Comparison of ENCODE assay signal across 12 cellular contexts in the genomic region with DNA sequence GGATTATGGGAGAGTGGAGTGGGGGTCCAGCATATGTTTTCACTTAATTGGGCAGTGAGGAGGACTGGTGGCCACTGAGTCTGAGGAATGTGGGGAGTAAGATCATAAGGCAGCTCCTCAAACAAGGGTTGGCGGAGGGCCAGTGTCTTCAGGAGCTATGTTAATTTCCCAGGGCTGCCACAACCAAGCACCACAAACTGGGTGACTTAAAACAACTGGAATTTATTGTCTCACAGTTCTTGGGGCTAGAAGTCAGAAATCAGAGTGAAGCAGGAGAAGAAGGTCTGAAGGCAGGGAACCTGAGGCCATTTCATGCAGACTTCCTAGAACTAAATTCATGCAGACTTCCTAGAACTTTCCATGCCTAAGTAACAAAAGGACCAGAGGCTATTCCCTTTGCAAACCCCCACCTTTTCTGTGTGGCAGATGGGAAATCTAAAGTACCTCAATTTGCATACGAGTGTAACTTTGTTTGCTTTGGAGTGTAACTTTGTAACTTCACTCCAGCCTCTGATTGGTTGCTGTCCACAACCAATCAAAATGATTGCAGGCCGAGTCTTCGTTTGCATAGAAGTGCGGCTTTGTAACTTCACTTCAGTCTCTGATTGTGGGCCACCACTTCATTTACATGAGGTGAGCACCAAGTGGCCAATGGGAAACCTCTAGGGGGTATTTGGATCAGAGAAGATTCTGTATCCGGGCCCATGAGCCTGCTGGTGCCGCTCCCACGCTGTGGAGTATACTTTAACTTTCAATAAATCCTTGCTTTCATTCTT. TPM values are rescaled to one million over a fixed set of nuclear protein-coding genes. Genes with fewer than 3 reads are reported as not detected.
A peak's percentile ranks its signal among the peaks of the same experiment; 100 is the strongest.
DNase-seq lines count a peak whose midpoint lies in the region; ATAC-seq, FAIRE-seq and TF ChIP-seq lines count a peak whose summit lies in the region.
"Had no signal": no experiment of that assay in that cellular context is flagged by ENCODE, and none has a peak within 500 bp of the region (broad histone marks: within the 10 kb centered on the region; RNA-seq: fewer than 3 reads in every experiment).

No MANE protein-coding gene starts in this region.

- H3K4me2 ChIP-seq in keratinocyte (ENCODE audit: control insufficient read depth, extremely low read depth, insufficient read depth, low read depth, low read length), result no peak overlapping the region

- intact Hi-C loops in ascending aorta (cut with DNase I), result loop anchor here (2.0 to 10.0 kb wide), 2 partner anchors 22 to 104 kb away; a partner anchor contains a TSS

- H4K20me1 ChIP-seq in keratinocyte (ENCODE audit: control insufficient read depth, extremely low read depth, insufficient read depth, low read length), result no peaks in the 10 kb centered on the region

- peak; percentile 81 for DNase-seq in AG08395 (ENCODE audit: low spot score)
- DNase-seq in HT1080 (ENCODE audit: low read depth), result peak; percentile 91
- DNase-seq in ascending aorta (ENCODE audit: low spot score in 2 of 2), result no peak
- DNase-seq in keratinocyte (ENCODE audit: low read depth, low spot score), result peak; percentile 49
- no peak for DNase-seq in effector memory CD8-positive, alpha-beta T cell
- DNase-seq in RWPE1 (ENCODE audit: low spot score), result no peak
- no peak for DNase-seq in DMS79 treated with DMSO at 0.1 percent for 48 hours (lab: John Stamatoyannopoulos, UW)
- DNase-seq: NCI-H1092, WERI-Rb-1 had no signal

- no peaks in the 10 kb centered on the region for H3K9me1 ChIP-seq in keratinocyte (ENCODE audit: control insufficient read depth, extremely low read depth, insufficient read depth, low read length)

- H3K4me1 ChIP-seq in ascending aorta (no peaks in the 10 kb centered on the region), keratinocyte (ENCODE audit: control insufficient read depth, extremely low read depth, insufficient read depth, low read length) (peaks cover 20% of the 10 kb centered on the region)

- no peak for ATAC-seq in effector memory CD8-positive, alpha-beta T cell (replicated peaks)
- ATAC-seq in HG02610 (IDR thresholded peaks at IDR 0.05; ENCODE audit: unreplicated experiment), result no peak

- H3K27ac ChIP-seq in ascending aorta (peak overlapping the region; percentile 35 to 54), keratinocyte (ENCODE audit: control insufficient read depth, insufficient read depth, low read length) (no peak overlapping the region), RWPE1 (no peak overlapping the region)
- H3K27ac ChIP-seq: C4-2B, vagina, WERI-Rb-1 had no signal

- H3K79me2 ChIP-seq in keratinocyte (ENCODE audit: control insufficient read depth, insufficient read depth, low read length), result no peaks in the 10 kb centered on the region

- no peaks in the 10 kb centered on the region for H3K9me3 Mint-ChIP-seq in effector memory CD8-positive, alpha-beta T cell

- no peak overlapping the region for H3K27ac Mint-ChIP-seq in effector memory CD8-positive, alpha-beta T cell

- dilution Hi-C loops in keratinocyte (cut with MboI; ENCODE audit: extremely low pct_ligation_motif_present, low sequenced_read_pairs), result no loop called here

- H3K27me3 ChIP-seq in ascending aorta, result no peaks in the 10 kb centered on the region
- no peaks in the 10 kb centered on the region for H3K27me3 ChIP-seq in keratinocyte (ENCODE audit: control insufficient read depth, extremely low read depth, insufficient read depth, low read length)
- H3K27me3 ChIP-seq: vagina had no signal

- peaks cover 20 to 25% of the 10 kb centered on the region in 2 donors for H3K27me3 Mint-ChIP-seq in effector memory CD8-positive, alpha-beta T cell

- no peak overlapping the region for H3K4me3 Mint-ChIP-seq in effector memory CD8-positive, alpha-beta T cell

- H3K4me3 ChIP-seq in ascending aorta, result peak overlapping the region in 1 of 2 donors; percentile 30
- no peak overlapping the region for H3K4me3 ChIP-seq in keratinocyte (ENCODE audit: control insufficient read depth in 2 of 3, extremely low read depth in 1 of 3, insufficient read depth in 2 of 3, low read depth in 1 of 3, low read length in 3 of 3)
- H3K4me3 ChIP-seq: vagina had no signal

- TF ChIP-seq CTCF in ascending aorta (IDR thresholded peaks at IDR 0.05) (no peak), keratinocyte (optimal IDR thresholded peaks at IDR 0.05 in 1 of 3, IDR thresholded peaks at IDR 0.05 in 1 of 3, conservative IDR thresholded peaks at IDR 0.05 in 1 of 3; ENCODE audit: extremely low read depth in 1 of 3, insufficient read depth in 2 of 3, low read length in 3 of 3) (no peak), RWPE1 (conservative IDR thresholded peaks at IDR 0.05; ENCODE audit: low read depth) (no peak)

- POLR2A ChIA-PET in RWPE1 (lab: Yijun Ruan, JAX; ENCODE audit: low non-redundant PET), result interaction anchor here (0.7 kb wide), 1 partner anchor 101 kb away, joined by 3 read pairs; no protein-coding TSS in a partner anchor

- H3K4me1 Mint-ChIP-seq in effector memory CD8-positive, alpha-beta T cell (ENCODE audit: low read depth in 2 of 2), result peaks cover 0 to 3% of the 10 kb centered on the region in 2 donors

- FAIRE-seq in keratinocyte (lab: Jason Lieb, UNC), result peak; percentile 62

- H3K9me3 ChIP-seq in ascending aorta (no peaks in the 10 kb centered on the region), keratinocyte (ENCODE audit: control insufficient read depth, low read depth, low read length) (no peaks in the 10 kb centered on the region)
- H3K9me3 ChIP-seq: vagina had no signal

- H3K9ac ChIP-seq in keratinocyte (ENCODE audit: control insufficient read depth, extremely low read depth, insufficient read depth, low read length), result no peak overlapping the region

- H3K36me3 ChIP-seq in ascending aorta, result no peaks in the 10 kb centered on the region
- H3K36me3 ChIP-seq in keratinocyte (ENCODE audit: control insufficient read depth in 2 of 2, extremely low read depth in 1 of 2, insufficient read depth in 2 of 2, low read length in 2 of 2), result no peaks in the 10 kb centered on the region
- H3K36me3 ChIP-seq: vagina, WERI-Rb-1 had no signal

- no peaks in the 10 kb centered on the region for H3K36me3 Mint-ChIP-seq in effector memory CD8-positive, alpha-beta T cell (ENCODE audit: insufficient read depth)

- H2AFZ ChIP-seq in keratinocyte (ENCODE audit: control insufficient read depth, low read length), result no peak overlapping the region

- CTCF ChIA-PET in RWPE1 (lab: Yijun Ruan, JAX), result interaction anchor here (0.6 kb wide), 1 partner anchor 100 kb away, joined by 3 read pairs; a partner anchor contains a TSS

RNA-seq across cellular contexts. Expression of a gene that starts 50.5 kb away (rescaled TPM):
- total RNA-seq in HT1080 (2014; rRNA removed; shearing (Covaris generic)), result 18.4 and 32.6 TPM in 2 replicates
- polyA plus RNA-seq in HT1080 (2015; cell fraction: cytosol; rRNA removed), result 23.6 and 40.1 TPM in 2 replicates
- polyA plus RNA-seq in HT1080 (2015; cell fraction: nucleus; rRNA removed), result 111 and 121 TPM in 2 replicates
- 7.8 TPM for total RNA-seq in ascending aorta
- polyA plus RNA-seq in keratinocyte, result 33.0 to 85.0 TPM (median 75.1 TPM) in 3 replicates
- polyA plus RNA-seq in keratinocyte (2011; ENCODE audit: low read depth), result 10.8 TPM
- polyA plus RNA-seq in keratinocyte (2011; cell fraction: cytosol; rRNA removed), result 18.9 and 48.6 TPM in 2 replicates
- 101 and 129 TPM in 2 replicates for polyA plus RNA-seq in keratinocyte (2011; cell fraction: nucleus; rRNA removed)
- polyA plus RNA-seq in keratinocyte (2012; ENCODE audit: low replicate concordance), result 19.3 and 20.8 TPM in 2 replicates
- polyA minus RNA-seq in keratinocyte, result 100 to 141 TPM (median 115 TPM) in 3 replicates
- 22.6 TPM for polyA minus RNA-seq in keratinocyte (2011; cell fraction: cytosol; rRNA and poly(A)+ RNA removed)
- 68.4 and 106 TPM in 2 replicates for polyA minus RNA-seq in keratinocyte (2011; cell fraction: nucleus; rRNA and poly(A)+ RNA removed)

Comparison
In these comparisons a context has a peak if more than half of its experiments do, and no peak if none do; other contexts are left out.
1. DNase-seq: peak in AG08395 (single experiment), HT1080 (single experiment) and keratinocyte (single experiment); none in ascending aorta (0 of 2), effector memory CD8-positive, alpha-beta T cell (0 of 3), RWPE1 (single experiment) and DMS79 treated with DMSO at 0.1 percent for 48 hours (single experiment).
2. H3K27ac ChIP-seq: peak in ascending aorta (2 of 2); none in keratinocyte (single experiment) and RWPE1 (single experiment).